ENCODE assay signal across 9 cellular contexts in genomic region chr11:121534131-121535093, GRCh38.
A peak's percentile ranks its signal among the peaks of the same experiment; 100 is the strongest.
DNase-seq lines count a peak whose midpoint lies in the region; ATAC-seq and TF ChIP-seq lines count a peak whose summit lies in the region.
"Had no signal": no experiment of that assay in that cellular context is flagged by ENCODE, and none has a peak within 500 bp of the region (broad histone marks: within the 10 kb centered on the region; RNA-seq: fewer than 3 reads in every experiment).

No MANE protein-coding gene starts in this region.

- no peak overlapping the region for H3K27ac ChIP-seq in left ventricle myocardium inferior (replicated peaks)
- H3K27ac ChIP-seq in vagina, result no peak overlapping the region
- no peak overlapping the region for H3K27ac ChIP-seq in spleen
- H3K27ac ChIP-seq: adrenal gland had no signal

- H3K9me3 ChIP-seq in left ventricle myocardium inferior (replicated peaks) (peaks cover 18% of the 10 kb centered on the region), vagina (no peaks in the 10 kb centered on the region), spleen (peaks cover 0 to 20% (median 18%) of the 10 kb centered on the region in 8 donors)

- POLR2A ChIA-PET in activated CD8-positive, alpha-beta T cell treated with anti-CD3 and anti-CD28 coated beads, Interleukin-2, amount 10 ng/mL, durations not matched to agents 7 days and 5 days (lab: Charles Lee), result no interaction called here

- TF ChIP-seq POLR2A in vagina (IDR thresholded peaks at IDR 0.05) (no peak), spleen (IDR thresholded peaks at IDR 0.05) (no peak)

- CTCF ChIA-PET in activated CD8-positive, alpha-beta T cell treated with anti-CD3 and anti-CD28 coated beads, Interleukin-2, amount 10 ng/mL, durations not matched to agents 7 days and 5 days (lab: Charles Lee), result interaction anchor here (1.6 kb wide), 1 partner anchor 51 kb away, joined by 3 read pairs; no protein-coding TSS in a partner anchor

- H3K36me3 Mint-ChIP-seq in activated CD8-positive, alpha-beta T cell treated with anti-CD3 and anti-CD28 coated beads, Interleukin-2, amount 10 ng/mL, durations not matched to agents 7 days and 5 days (ENCODE audit: low read depth), result peaks cover 76% of the 10 kb centered on the region
- H3K36me3 Mint-ChIP-seq in type B pancreatic cell (peaks cover 23% of the 10 kb centered on the region), CD14-positive monocyte (peaks cover 86 to 94% of the 10 kb centered on the region in 2 donors)

- H3K9me3 Mint-ChIP-seq in stimulated activated naive CD8-positive, alpha-beta T cell treated with anti-CD3 and anti-CD28 coated beads, Interleukin-15, amount 100 ng/mL, for 72 hours, result peaks cover 11 to 14% of the 10 kb centered on the region in 2 donors
- peaks cover 14% of the 10 kb centered on the region for H3K9me3 Mint-ChIP-seq in activated CD8-positive, alpha-beta T cell treated with anti-CD3 and anti-CD28 coated beads, Interleukin-2, amount 10 ng/mL, durations not matched to agents 7 days and 5 days (ENCODE audit: insufficient read depth)
- H3K9me3 Mint-ChIP-seq in type B pancreatic cell (peaks cover 8% of the 10 kb centered on the region), CD14-positive monocyte (peaks cover 0 to 9% (median 5%) of the 10 kb centered on the region in 7 donors)

- H3K4me1 Mint-ChIP-seq in stimulated activated naive CD8-positive, alpha-beta T cell treated with anti-CD3 and anti-CD28 coated beads, Interleukin-15, amount 100 ng/mL, for 72 hours, result peaks cover 70% of the 10 kb centered on the region
- peaks cover 30% of the 10 kb centered on the region for H3K4me1 Mint-ChIP-seq in activated CD8-positive, alpha-beta T cell treated with anti-CD3 and anti-CD28 coated beads, Interleukin-2, amount 10 ng/mL, durations not matched to agents 7 days and 5 days (ENCODE audit: low read depth)
- H3K4me1 Mint-ChIP-seq in type B pancreatic cell (ENCODE audit: unreplicated experiment) (peaks cover 17% of the 10 kb centered on the region), CD14-positive monocyte (no peaks in the 10 kb centered on the region)

- TF ChIP-seq CTCF in left ventricle myocardium inferior (IDR thresholded peaks at IDR 0.05; ENCODE audit: borderline replicate concordance) (peak; percentile 59), vagina (IDR thresholded peaks at IDR 0.05) (peak in 2 of 3 experiments; percentile 33 to 37), type B pancreatic cell (conservative IDR thresholded peaks at IDR 0.05) (no peak), spleen (IDR thresholded peaks at IDR 0.05 in 8 of 11, conservative IDR thresholded peaks at IDR 0.05 in 3 of 11) (peak in 2 of 11 experiments; percentile 13 to 23), CD14-positive monocyte (IDR thresholded peaks at IDR 0.05) (no peak)

- no peak for DNase-seq in stimulated activated naive CD8-positive, alpha-beta T cell treated with anti-CD3 and anti-CD28 coated beads, Interleukin-15, amount 100 ng/mL, for 72 hours
- DNase-seq in stimulated activated naive CD8-positive, alpha-beta T cell treated with anti-CD3 and anti-CD28 coated beads, Interleukin-15, Interleukin-2, amounts not matched to agents 100 U/mL and 50 U/mL, for 24 hours, result no peak
- no peak for DNase-seq in activated CD8-positive, alpha-beta T cell treated with anti-CD3 and anti-CD28 coated beads, Interleukin-2, amount 10 ng/mL, durations not matched to agents 7 days and 5 days
- no peak for DNase-seq in left ventricle myocardium inferior
- DNase-seq in vagina (ENCODE audit: extremely low spot score in 2 of 2), result peak in 1 of 2 donors; percentile 20
- no peak for DNase-seq in type B pancreatic cell (ENCODE audit: extremely low spot score, unreplicated experiment)
- DNase-seq in spleen, result no peak
- DNase-seq in CD14-positive monocyte (ENCODE audit: low spot score), result no peak

- intact Hi-C loops in left ventricle myocardium inferior (cut with micrococcal nuclease) (loop anchor here (5.0 kb wide), 1 partner anchor 212 kb away; no protein-coding TSS in a partner anchor), vagina (cut with DNase I) (no loop called here), spleen (cut with DNase I; ENCODE audit: low total_unique reads) (no loop called here), CD14-positive monocyte (cut with micrococcal nuclease) (no loop called here)

- H3K4me1 ChIP-seq in left ventricle myocardium inferior, result peaks cover 6% of the 10 kb centered on the region
- no peaks in the 10 kb centered on the region for H3K4me1 ChIP-seq in vagina
- peaks cover 0 to 24% (median 3%) of the 10 kb centered on the region in 6 donors for H3K4me1 ChIP-seq in spleen
- H3K4me1 ChIP-seq: adrenal gland had no signal

- H3K27me3 Mint-ChIP-seq in stimulated activated naive CD8-positive, alpha-beta T cell treated with anti-CD3 and anti-CD28 coated beads, Interleukin-15, amount 100 ng/mL, for 72 hours, result no peaks in the 10 kb centered on the region
- H3K27me3 Mint-ChIP-seq in activated CD8-positive, alpha-beta T cell treated with anti-CD3 and anti-CD28 coated beads, Interleukin-2, amount 10 ng/mL, durations not matched to agents 7 days and 5 days (ENCODE audit: low read depth), result no peaks in the 10 kb centered on the region
- H3K27me3 Mint-ChIP-seq in type B pancreatic cell (no peaks in the 10 kb centered on the region), CD14-positive monocyte (ENCODE audit: low read depth in 3 of 3) (peaks cover 0 to 3% (median 0%) of the 10 kb centered on the region in 3 donors)

- H3K27ac Mint-ChIP-seq in stimulated activated naive CD8-positive, alpha-beta T cell treated with anti-CD3 and anti-CD28 coated beads, Interleukin-15, amount 100 ng/mL, for 72 hours, result peak overlapping the region in 1 of 2 donors; percentile 38
- H3K27ac Mint-ChIP-seq in activated CD8-positive, alpha-beta T cell treated with anti-CD3 and anti-CD28 coated beads, Interleukin-2, amount 10 ng/mL, durations not matched to agents 7 days and 5 days, result peak overlapping the region; percentile 22
- no peak overlapping the region for H3K27ac Mint-ChIP-seq in type B pancreatic cell
- H3K27ac Mint-ChIP-seq in CD14-positive monocyte, result no peak overlapping the region

- ATAC-seq in stimulated activated naive CD8-positive, alpha-beta T cell treated with anti-CD3 and anti-CD28 coated beads, Interleukin-15, amount 100 ng/mL, for 72 hours, result peak; percentile 42
- no peak for ATAC-seq in stimulated activated naive CD8-positive, alpha-beta T cell treated with anti-CD3 and anti-CD28 coated beads, Interleukin-15, Interleukin-2, amounts not matched to agents 100 U/mL and 50 U/mL, for 24 hours
- ATAC-seq in activated CD8-positive, alpha-beta T cell treated with anti-CD3 and anti-CD28 coated beads, Interleukin-2, amount 10 ng/mL, durations not matched to agents 7 days and 5 days, result no peak

- 78 to 86% (median 81%) methylated on average over 12 of the region's 12 CpGs for WGBS in spleen, 5 donors

- H3K27me3 ChIP-seq in left ventricle myocardium inferior (ENCODE audit: low read depth) (no peaks in the 10 kb centered on the region), vagina (no peaks in the 10 kb centered on the region), spleen (replicated peaks in 1 of 7) (no peaks in the 10 kb centered on the region)
- H3K27me3 ChIP-seq: adrenal gland had no signal

- H3K4me3 ChIP-seq in left ventricle myocardium inferior (no peak overlapping the region), vagina (no peak overlapping the region), spleen (no peak overlapping the region)
- H3K4me3 ChIP-seq: adrenal gland had no signal

- no peaks in the 10 kb centered on the region for H3K36me3 ChIP-seq in left ventricle myocardium inferior
- H3K36me3 ChIP-seq in vagina, result peaks cover 0 to 6% of the 10 kb centered on the region in 2 donors
- peaks cover 0 to 95% (median 18%) of the 10 kb centered on the region in 6 donors for H3K36me3 ChIP-seq in spleen
- H3K36me3 ChIP-seq: adrenal gland had no signal

- no peak overlapping the region for H3K4me3 Mint-ChIP-seq in stimulated activated naive CD8-positive, alpha-beta T cell treated with anti-CD3 and anti-CD28 coated beads, Interleukin-15, amount 100 ng/mL, for 72 hours
- H3K4me3 Mint-ChIP-seq in activated CD8-positive, alpha-beta T cell treated with anti-CD3 and anti-CD28 coated beads, Interleukin-2, amount 10 ng/mL, durations not matched to agents 7 days and 5 days, result no peak overlapping the region
- H3K4me3 Mint-ChIP-seq in type B pancreatic cell, result no peak overlapping the region
- H3K4me3 Mint-ChIP-seq in CD14-positive monocyte, result no peak overlapping the region

Comparison
In these comparisons a context has a peak if more than half of its experiments do, and no peak if none do; other contexts are left out.
1. CTCF ChIP-seq: peak in left ventricle myocardium inferior (single experiment) and vagina (2 of 3); none in type B pancreatic cell (single experiment) and CD14-positive monocyte (single experiment).